ENCODE assay signal across 9 cellular contexts in genomic region chr1:21149430-21149861, GRCh38. TPM values are rescaled to one million over a fixed set of nuclear protein-coding genes. Genes with fewer than 3 reads are reported as not detected.
DNase-seq lines count a peak whose midpoint lies in the region; ATAC-seq and TF ChIP-seq lines count a peak whose summit lies in the region.
"Had no signal": no experiment of that assay in that cellular context is flagged by ENCODE, and none has a peak within 500 bp of the region (broad histone marks: within the 10 kb centered on the region; RNA-seq: fewer than 3 reads in every experiment).

No MANE protein-coding gene starts in this region.

- POLR2A ChIA-PET in SK-N-SH (lab: Yijun Ruan, JAX) (no interaction called here), T-cell (lab: Charles Lee) (no interaction called here)

- H3K4me1 Mint-ChIP-seq in Calu3 (ENCODE audit: low read depth, unreplicated experiment) = peaks cover 10% of the 10 kb centered on the region
- no peaks in the 10 kb centered on the region for H3K4me1 Mint-ChIP-seq in T-cell

- H2AFZ ChIP-seq in SK-N-SH (ENCODE audit: low read depth) = no peak overlapping the region

- H3F3A ChIP-seq in SK-N-SH (replicated peaks; ENCODE audit: insufficient read depth) = peaks cover 44% of the 10 kb centered on the region

- DNase-seq in Calu3 (peak; percentile 24), SK-N-SH (peak; percentile 34), fibroblast of peridontal ligament (ENCODE audit: extremely low read depth) (peak; percentile 73), omental fat pad (ENCODE audit: low spot score) (no peak), T-cell (no peak), NCI-H2227 treated with DMSO at 0.1 percent for 48 hours (lab: John Stamatoyannopoulos, UW) (no peak)

- H3K27me3 Mint-ChIP-seq in Calu3 (ENCODE audit: unreplicated experiment) = no peaks in the 10 kb centered on the region
- no peaks in the 10 kb centered on the region for H3K27me3 Mint-ChIP-seq in T-cell

- H3K9ac ChIP-seq in SK-N-SH = peak overlapping the region; percentile 54

- ATAC-seq in omental fat pad (ENCODE audit: low FRiP score) (peak; percentile 31), T-cell (replicated peaks in 1 of 4) (no peak), HG03565 (IDR thresholded peaks at IDR 0.05; ENCODE audit: unreplicated experiment) (no peak), GM21723 (IDR thresholded peaks at IDR 0.05; ENCODE audit: unreplicated experiment) (no peak)

- peak overlapping the region; percentile 64 for H3K4me2 ChIP-seq in SK-N-SH

- CTCF ChIA-PET in Calu3 (lab: Charles Lee) (interaction anchor here (1.3 kb wide), 1 partner anchor 9 kb away, joined by 3 read pairs; no protein-coding TSS in a partner anchor), SK-N-SH (lab: Yijun Ruan, JAX) (interaction anchor here (0.6 to 1.9 kb wide), 2 partner anchors 45 to 453 kb away, joined by 3 to 6 read pairs; no protein-coding TSS in a partner anchor), T-cell (lab: Charles Lee) (no interaction called here)

- peak overlapping the region; percentile 75 to 93 for H3K27ac ChIP-seq in SK-N-SH (ENCODE audit: low read depth in 2 of 2, low read length in 1 of 2)

- no peaks in the 10 kb centered on the region; the same call in 1 of the 2 replicates for H4K20me1 ChIP-seq in SK-N-SH (ENCODE audit: insufficient read depth)

- H3K36me3 ChIP-seq in SK-N-SH (replicated peaks in 1 of 2; ENCODE audit: control insufficient read depth in 1 of 2, insufficient read depth in 2 of 2, low read length in 1 of 2) = peaks cover 3 to 12% of the 10 kb centered on the region in 2 experiments

- no TSS peak for BruUV-seq in Calu3 (replicated peaks; lab: Mats Ljungman, UMichigan)

- no peaks in the 10 kb centered on the region for H3K36me3 Mint-ChIP-seq in Calu3 (ENCODE audit: insufficient read depth, unreplicated experiment)
- peaks cover 18% of the 10 kb centered on the region for H3K36me3 Mint-ChIP-seq in T-cell

- H3K9me3 Mint-ChIP-seq in Calu3 (ENCODE audit: low read depth, unreplicated experiment) = no peaks in the 10 kb centered on the region
- H3K9me3 Mint-ChIP-seq in T-cell = no peaks in the 10 kb centered on the region

- peak overlapping the region; percentile 7 for H3K27ac Mint-ChIP-seq in Calu3 (ENCODE audit: unreplicated experiment)
- no peak overlapping the region for H3K27ac Mint-ChIP-seq in T-cell

- intact Hi-C loops in Calu3 (cut with micrococcal nuclease; ENCODE audit: unreplicated experiment) = no loop called here

- H3K4me3 Mint-ChIP-seq in Calu3 (ENCODE audit: low read depth, unreplicated experiment) (no peak overlapping the region), T-cell (no peak overlapping the region)

- H3K79me2 ChIP-seq in SK-N-SH (ENCODE audit: insufficient read depth) = peaks cover 85% of the 10 kb centered on the region

- 50% methylated on average over 3 of the region's 3 CpGs for WGBS in SK-N-SH (ENCODE audit: low lambda C conversion rate)

- no peaks in the 10 kb centered on the region for H3K9me3 ChIP-seq in SK-N-SH

- TF ChIP-seq CTCF in Calu3 (IDR thresholded peaks at IDR 0.05; ENCODE audit: unreplicated experiment) (no peak), SK-N-SH (IDR thresholded peaks at IDR 0.05) (no peak), omental fat pad (IDR thresholded peaks at IDR 0.05) (no peak)

- TF ChIP-seq EP300 in SK-N-SH (IDR thresholded peaks at IDR 0.05; ENCODE audit: borderline replicate concordance in 1 of 2, low read depth in 1 of 2, low read length in 1 of 2) = no peak

- H3K4me3 ChIP-seq in SK-N-SH (ENCODE audit: low read depth in 2 of 2, low read length in 1 of 2) = no peak overlapping the region
- H3K4me3 ChIP-seq: skin epidermis had no signal

- H3K4me1 ChIP-seq in SK-N-SH (ENCODE audit: control insufficient read depth in 1 of 2, insufficient read depth in 2 of 2, low read depth in 1 of 2, low read length in 1 of 2) = peaks cover 6 to 8% of the 10 kb centered on the region in 2 experiments

- no peaks in the 10 kb centered on the region for H3K27me3 ChIP-seq in SK-N-SH (ENCODE audit: insufficient read depth)

- TF ChIP-seq RAD21 in SK-N-SH (IDR thresholded peaks at IDR 0.05; ENCODE audit: low read length) = no peak

- no peaks in the 10 kb centered on the region for H3K9me2 ChIP-seq in SK-N-SH

TF ChIP-seq in SK-N-SH, 30 proteins besides CTCF, POLR2A, EP300 and RAD21:
- no peak for TF ChIP-seq GABPA (IDR thresholded peaks at IDR 0.05; ENCODE audit: low read depth)
- TF ChIP-seq EZH2phosphoT487 (IDR thresholded peaks at IDR 0.05; ENCODE audit: borderline replicate concordance, low read depth) = no peak
- no peak for TF ChIP-seq TCF12 (IDR thresholded peaks at IDR 0.05)
- TF ChIP-seq GATA2 (CRISPR knock-in tag; IDR thresholded peaks at IDR 0.05) = no peak
- no peak for TF ChIP-seq USF1 (IDR thresholded peaks at IDR 0.05; ENCODE audit: borderline replicate concordance, low read depth)
- no peak for TF ChIP-seq RFX5 (IDR thresholded peaks at IDR 0.05; ENCODE audit: low read length)
- TF ChIP-seq SIN3A (IDR thresholded peaks at IDR 0.05; ENCODE audit: borderline replicate concordance, low read depth, low read length) = no peak
- no peak for TF ChIP-seq FOSL2 (IDR thresholded peaks at IDR 0.05; ENCODE audit: borderline replicate concordance, low read depth)
- TF ChIP-seq IRF3 (IDR thresholded peaks at IDR 0.05; ENCODE audit: low read depth, low read length) = no peak
- no peak for TF ChIP-seq SMC3 (IDR thresholded peaks at IDR 0.05; ENCODE audit: low read depth, low read length)
- no peak for TF ChIP-seq ZBTB33 (IDR thresholded peaks at IDR 0.05; ENCODE audit: borderline replicate concordance, low read depth)
- TF ChIP-seq MEF2A (IDR thresholded peaks at IDR 0.05; ENCODE audit: borderline replicate concordance, low read depth) = no peak
- TF ChIP-seq CHD2 (IDR thresholded peaks at IDR 0.05; ENCODE audit: low read length, partially characterized antibody) = no peak
- TF ChIP-seq MAX (IDR thresholded peaks at IDR 0.05; ENCODE audit: low read depth) = no peak
- no peak for TF ChIP-seq TEAD4 (IDR thresholded peaks at IDR 0.05; ENCODE audit: borderline replicate concordance, insufficient read depth)
- no peak for TF ChIP-seq TAF1 (IDR thresholded peaks at IDR 0.05; ENCODE audit: borderline replicate concordance, low read depth, low read length)
- no peak for TF ChIP-seq PBX3 (IDR thresholded peaks at IDR 0.05)
- no peak for TF ChIP-seq RXRA (IDR thresholded peaks at IDR 0.05; ENCODE audit: borderline replicate concordance, low read depth)
- no peak for TF ChIP-seq POLR2AphosphoS5 (IDR thresholded peaks at IDR 0.05; ENCODE audit: low read depth, low read length)
- no peak for TF ChIP-seq FOXJ3 (CRISPR knock-in tag; IDR thresholded peaks at IDR 0.05)

RNA-seq across cellular contexts. Expression of gene EIF4G3, which starts 27.3 kb away (rescaled TPM):
- total RNA-seq in Calu3 (2022) = 39.9 and 44.1 TPM in 2 replicates
- polyA plus RNA-seq in SK-N-SH (2012; rRNA removed) = 32.0 and 40.3 TPM in 2 replicates
- 37.3 and 41.3 TPM in 2 replicates for polyA plus RNA-seq in SK-N-SH (2012; cell fraction: cytosol; rRNA removed)
- polyA plus RNA-seq in SK-N-SH (2012; cell fraction: nucleus; rRNA removed) = 37.4 and 68.6 TPM in 2 replicates
- 10 to 100 TPM; 50.2 to 69.5 (median 51.8) TPM for total RNA-seq in omental fat pad
- total RNA-seq in T-cell = 10 to 100 TPM; 16.8 to 34.1 (median 20.8) TPM

Comparison
In these comparisons a context has a peak if more than half of its experiments do, and no peak if none do; other contexts are left out.
1. DNase-seq: peak in Calu3 (single experiment), SK-N-SH (single experiment) and fibroblast of peridontal ligament (single experiment); none in omental fat pad (single experiment), T-cell (0 of 34) and NCI-H2227 treated with DMSO at 0.1 percent for 48 hours (single experiment).
2. CTCF ChIA-PET loops: an anchor here in Calu3 (1.3 kb wide) and SK-N-SH (0.6 to 1.9 kb wide); none called in T-cell.